In the genomic region with DNA sequence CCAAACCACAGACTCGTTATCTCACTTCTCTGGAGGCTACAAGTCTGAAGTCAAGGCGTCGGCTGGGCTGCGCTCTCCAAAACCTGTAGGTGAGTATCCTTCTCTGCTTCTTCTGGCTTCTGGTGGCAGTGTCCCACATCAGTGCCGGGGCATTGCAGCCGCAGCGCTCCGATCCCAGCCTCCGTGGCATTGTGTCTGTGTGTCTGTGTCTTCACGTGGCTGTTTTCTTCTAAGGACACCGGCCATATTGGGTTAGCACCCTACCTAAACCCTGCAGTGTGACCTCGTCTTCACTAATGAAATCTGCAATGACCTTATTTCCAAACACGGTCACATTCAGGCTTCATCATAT, we compare ENCODE assay signal across 29 cellular contexts.
"Had no signal": no experiment of that assay in that cellular context is flagged by ENCODE, and none has a peak within 500 bp of the region (broad histone marks: within the 10 kb centered on the region; RNA-seq: fewer than 3 reads in every experiment).

No MANE protein-coding gene starts in this region.

- DNase-seq: hypothalamus; immature natural killer cell; kidney; left colon; lower lobe of right lung; mammary epithelial cell; mesenchymal stem cell; naive thymus-derived CD8-positive, alpha-beta T cell; ovary; right lobe of liver; stimulated activated CD4-positive, alpha-beta T cell treated with anti-CD3 and anti-CD28 coated beads, Interleukin-12 subunit alpha, Interleukin-12 subunit beta, amount 100 ng/mL, for 4 hours; stimulated activated CD4-positive, alpha-beta T cell treated with anti-CD3 and anti-CD28 coated beads, Interleukin-15, amount 100 ng/mL, for 24 hours; stimulated activated CD4-positive, alpha-beta T cell treated with anti-CD3 and anti-CD28 coated beads, Interleukin-2, amount 100 ng/mL, for 24 hours; stimulated activated CD4-positive, alpha-beta T cell treated with anti-CD3 and anti-CD28 coated beads, Interleukin-4, amount 100 ng/mL, for 1 hour; stimulated activated naive B cell treated with anti-CD40 and anti-IgM and Interleukin-4, amounts not matched to agents 10 μg/mL and 1 μg/mL and 100 μg/mL, for 72 hours; stimulated activated naive CD8-positive, alpha-beta T cell treated with anti-CD3 and anti-CD28 coated beads, Interleukin-15, Interleukin-2, amounts not matched to agents 100 U/mL and 50 U/mL, for 24 hours; stomach; testis; thyroid gland; transverse colon had no signal

- H3K36me3 Mint-ChIP-seq: naive thymus-derived CD8-positive, alpha-beta T cell; stimulated activated naive B cell treated with anti-CD40 and anti-IgM and Interleukin-4, amounts not matched to agents 10 μg/mL and 1 μg/mL and 100 μg/mL, for 72 hours had no signal

- H3K4me3 Mint-ChIP-seq: immature natural killer cell; naive thymus-derived CD8-positive, alpha-beta T cell; nephron; neural crest cell; stimulated activated naive B cell treated with anti-CD40 and anti-IgM and Interleukin-4, amounts not matched to agents 10 μg/mL and 1 μg/mL and 100 μg/mL, for 72 hours had no signal

- H3K27ac ChIP-seq: left lung, lower lobe of right lung, neutrophil, ovary, right atrium auricular region, right lobe of liver, stomach, testis, thyroid gland, transverse colon, upper lobe of left lung, vagina had no signal

- ATAC-seq: left colon; left lung; naive thymus-derived CD8-positive, alpha-beta T cell; right lobe of liver; stimulated activated naive B cell treated with anti-CD40 and anti-IgM and Interleukin-4, amounts not matched to agents 10 μg/mL and 1 μg/mL and 100 μg/mL, for 72 hours; stimulated activated naive CD8-positive, alpha-beta T cell treated with anti-CD3 and anti-CD28 coated beads, Interleukin-15, Interleukin-2, amounts not matched to agents 100 U/mL and 50 U/mL, for 24 hours had no signal

- H3K27ac Mint-ChIP-seq: immature natural killer cell; naive thymus-derived CD8-positive, alpha-beta T cell; nephron; progenitor cell of endocrine pancreas; stimulated activated naive B cell treated with anti-CD40 and anti-IgM and Interleukin-4, amounts not matched to agents 10 μg/mL and 1 μg/mL and 100 μg/mL, for 72 hours had no signal

- H3K4me1 Mint-ChIP-seq: immature natural killer cell; naive thymus-derived CD8-positive, alpha-beta T cell; nephron; neural crest cell; stimulated activated naive B cell treated with anti-CD40 and anti-IgM and Interleukin-4, amounts not matched to agents 10 μg/mL and 1 μg/mL and 100 μg/mL, for 72 hours had no signal

- H3K27me3 ChIP-seq: left lung, neutrophil, ovary, right atrium auricular region, right lobe of liver, stomach, testis, thyroid gland, transverse colon, upper lobe of left lung, vagina had no signal

- H3K9me3 ChIP-seq: lower lobe of right lung, neutrophil, ovary, right atrium auricular region, right lobe of liver, testis, thyroid gland, transverse colon, upper lobe of left lung, vagina had no signal

- H3K27me3 Mint-ChIP-seq: naive thymus-derived CD8-positive, alpha-beta T cell; stimulated activated naive B cell treated with anti-CD40 and anti-IgM and Interleukin-4, amounts not matched to agents 10 μg/mL and 1 μg/mL and 100 μg/mL, for 72 hours had no signal

- H3K36me3 ChIP-seq: left lung, lower lobe of right lung, neutrophil, ovary, right atrium auricular region, right lobe of liver, stomach, thyroid gland, transverse colon, upper lobe of left lung, vagina had no signal

- H3K4me2 ChIP-seq: smooth muscle cell had no signal

- H3K4me1 ChIP-seq: left lung, lower lobe of right lung, right atrium auricular region, right lobe of liver, stomach, testis, thyroid gland, transverse colon, upper lobe of left lung, vagina had no signal

- H3K4me3 ChIP-seq: left lung, lower lobe of right lung, ovary, right atrium auricular region, right lobe of liver, smooth muscle cell, stomach, thyroid gland, transverse colon, upper lobe of left lung, vagina had no signal
